In the genomic region with DNA sequence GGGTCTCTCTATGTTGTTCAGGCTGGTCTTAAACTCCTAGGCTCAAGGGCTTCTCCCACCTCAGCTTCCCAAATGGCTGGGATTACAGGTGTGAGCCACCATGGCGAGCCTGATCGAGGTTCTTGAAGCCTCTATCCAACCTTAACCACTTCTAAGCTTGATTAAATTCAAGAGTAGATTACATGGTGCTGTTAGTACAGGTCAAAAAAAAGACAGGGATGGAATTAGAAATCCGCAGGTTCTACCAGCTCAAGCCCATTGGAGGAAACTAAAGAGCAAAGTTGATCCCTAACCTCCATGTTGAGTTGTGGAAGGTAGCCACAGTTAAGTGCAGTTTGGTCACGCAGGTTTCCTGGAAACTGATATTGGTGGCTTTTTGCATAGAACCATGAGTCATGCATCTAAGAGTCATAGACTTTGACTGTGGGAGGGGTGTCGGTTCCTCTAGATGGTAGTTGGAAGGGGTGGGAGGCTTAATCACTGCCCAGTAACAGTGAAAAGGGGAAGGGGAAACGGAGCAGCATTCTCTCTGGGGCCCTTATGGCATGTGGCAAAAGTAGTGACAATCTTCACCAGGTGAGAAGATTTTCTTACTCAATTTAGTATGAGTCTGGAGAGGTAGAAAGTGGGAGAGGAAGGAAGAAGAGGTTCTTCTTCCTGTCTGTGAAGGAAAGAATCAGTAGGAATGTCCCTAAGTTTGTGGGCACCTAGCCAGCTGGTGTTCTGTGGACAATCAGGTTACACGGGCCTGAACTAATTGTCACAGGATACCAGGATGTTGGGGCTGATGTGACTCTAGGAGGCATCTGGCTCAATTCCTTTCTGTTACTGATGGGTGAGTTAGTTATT, we compare ENCODE assay signal across 9 cellular contexts. TPM values are rescaled to one million over a fixed set of nuclear protein-coding genes. Genes with fewer than 3 reads are reported as not detected.
DNase-seq lines count a peak whose midpoint lies in the region; ATAC-seq, FAIRE-seq and TF ChIP-seq lines count a peak whose summit lies in the region.
"Had no signal": no experiment of that assay in that cellular context is flagged by ENCODE, and none has a peak within 500 bp of the region (broad histone marks: within the 10 kb centered on the region; RNA-seq: fewer than 3 reads in every experiment).

No MANE protein-coding gene starts in this region.

- H3K4me3 ChIP-seq in breast epithelium: no peak overlapping the region
- H3K4me3 ChIP-seq in lung: no peak overlapping the region

- TF ChIP-seq CTCF in MCF 10A (IDR thresholded peaks at IDR 0.05; ENCODE audit: unreplicated experiment): no peak
- TF ChIP-seq CTCF in breast epithelium (IDR thresholded peaks at IDR 0.05): no peak
- TF ChIP-seq CTCF in lung (IDR thresholded peaks at IDR 0.05; ENCODE audit: control extremely low read depth, extremely low read depth): no peak

- intact Hi-C loops in MCF 10A (cut with micrococcal nuclease): no loop called here
- intact Hi-C loops in breast epithelium (cut with DNase I; ENCODE audit: low total_unique reads): no loop called here

- H3K4me3 Mint-ChIP-seq in MCF 10A (ENCODE audit: unreplicated experiment): no peak overlapping the region
- H3K4me3 Mint-ChIP-seq: nephron had no signal

- no peaks in the 10 kb centered on the region for H3K36me3 Mint-ChIP-seq in MCF 10A (ENCODE audit: insufficient read depth, unreplicated experiment)

- WGBS in lung, 2 donors: 40 to 46% methylated on average over 7 of the region's 7 CpGs

- no TSS peak for BruUV-seq in MCF 10A (replicated peaks; lab: Mats Ljungman, UMichigan)

- H3K4me1 ChIP-seq in breast epithelium (no peaks in the 10 kb centered on the region), lung (ENCODE audit: control insufficient read depth in 2 of 2, insufficient read depth in 2 of 2, low read length in 2 of 2) (no peaks in the 10 kb centered on the region)

- H3K27me3 ChIP-seq in breast epithelium (no peaks in the 10 kb centered on the region), lung (ENCODE audit: control insufficient read depth, insufficient read depth) (no peaks in the 10 kb centered on the region)

- H3K4me1 Mint-ChIP-seq in MCF 10A (ENCODE audit: insufficient read depth, unreplicated experiment): peaks cover 7% of the 10 kb centered on the region
- H3K4me1 Mint-ChIP-seq: nephron had no signal

- no peak overlapping the region for H3K27ac Mint-ChIP-seq in MCF 10A (ENCODE audit: low read depth, unreplicated experiment)
- H3K27ac Mint-ChIP-seq: nephron had no signal

- H3K27me3 Mint-ChIP-seq in MCF 10A (ENCODE audit: insufficient read depth, unreplicated experiment): peaks cover 17% of the 10 kb centered on the region

- FAIRE-seq in RCC 7860 (lab: Jason Lieb, UNC): no peak

- peak; percentile 15 for DNase-seq in MCF 10A (ENCODE audit: unreplicated experiment)
- DNase-seq in breast epithelium (ENCODE audit: low spot score in 2 of 2): no peak
- peak; percentile 29 for DNase-seq in lung (ENCODE audit: low spot score)
- DNase-seq in RCC 7860 (ENCODE audit: low spot score): no peak
- DNase-seq in NCI-H2081 treated with DMSO at 0.1 percent for 48 hours (lab: John Stamatoyannopoulos, UW): no peak
- DNase-seq in anterior cingulate cortex (lab: John Stamatoyannopoulos, UW): no peak

- H3K9me3 Mint-ChIP-seq in MCF 10A (ENCODE audit: unreplicated experiment): no peaks in the 10 kb centered on the region
- H3K9me3 Mint-ChIP-seq: nephron had no signal

- H3K36me3 ChIP-seq in breast epithelium (no peaks in the 10 kb centered on the region), lung (ENCODE audit: control insufficient read depth in 2 of 2, insufficient read depth in 2 of 2, low read length in 2 of 2) (no peaks in the 10 kb centered on the region)

- no peaks in the 10 kb centered on the region for H3K9me3 ChIP-seq in breast epithelium
- H3K9me3 ChIP-seq in lung (ENCODE audit: control insufficient read depth in 2 of 2, insufficient read depth in 1 of 2, low read length in 1 of 2): no peaks in the 10 kb centered on the region

- CTCF ChIA-PET in MCF 10A (lab: Yijun Ruan, JAX): interaction anchor here (0.6 to 0.7 kb wide), 5 partner anchors 8 to 161 kb away, joined by 3 to 7 read pairs (median 3); no protein-coding TSS in a partner anchor

- no peak overlapping the region for H3K27ac ChIP-seq in breast epithelium
- H3K27ac ChIP-seq in lung (ENCODE audit: low read depth in 1 of 2, low read length in 1 of 2): peak overlapping the region in 1 of 2 donors; percentile 52

- ATAC-seq in HG03378 (IDR thresholded peaks at IDR 0.05; ENCODE audit: unreplicated experiment): peak; percentile 57
- peak; percentile 71 to 73 for ATAC-seq in activated CD4-positive, CD25-positive, alpha-beta regulatory T cell treated with anti-CD3 and anti-CD28 coated beads, Interleukin-2, amount 50 U/mL, for 24 hours
- peak; percentile 77 for ATAC-seq in lung (ENCODE audit: insufficient read depth, low FRiP score)

- POLR2A ChIA-PET in MCF 10A (lab: Yijun Ruan, JAX): no interaction called here

- no peak for TF ChIP-seq POLR2A in breast epithelium (IDR thresholded peaks at IDR 0.05)

RNA-seq across cellular contexts. Expression of gene CD53, which starts 7.0 kb away (rescaled TPM):
- total RNA-seq in MCF 10A (2022): not detected in 2 replicates
- 10 to 100 TPM; 36.1 to 72.6 (median 50.2) TPM for total RNA-seq in breast epithelium
- total RNA-seq in lung: 100 to 1,000 TPM in 1 of 2 donors, 10 to 100 TPM in 1; 59.9 to 118 TPM
- polyA plus RNA-seq in lung: 100 to 1,000 TPM in 1 of 2 donors, 10 to 100 TPM in 1; 41.2 to 583 TPM

Comparison
In these comparisons a context has a peak if more than half of its experiments do, and no peak if none do; other contexts are left out.
1. DNase-seq: peak in MCF 10A (single experiment) and lung (single experiment); none in breast epithelium (0 of 2), RCC 7860 (single experiment), NCI-H2081 treated with DMSO at 0.1 percent for 48 hours (single experiment) and anterior cingulate cortex (0 of 58).
2. RNA of gene CD53, which starts 7.0 kb away (total RNA-seq): 59.9 to 118 TPM in lung and 36.1 to 72.6 TPM in breast epithelium; not detected in MCF 10A; every median in the first group is over 10 times any median in the second.
3. Peak in every context shown above with its lines, with median percentiles within 50 percentile points of each other: ATAC-seq.